ENCODE assay signal across 8 cellular contexts in the genomic region with DNA sequence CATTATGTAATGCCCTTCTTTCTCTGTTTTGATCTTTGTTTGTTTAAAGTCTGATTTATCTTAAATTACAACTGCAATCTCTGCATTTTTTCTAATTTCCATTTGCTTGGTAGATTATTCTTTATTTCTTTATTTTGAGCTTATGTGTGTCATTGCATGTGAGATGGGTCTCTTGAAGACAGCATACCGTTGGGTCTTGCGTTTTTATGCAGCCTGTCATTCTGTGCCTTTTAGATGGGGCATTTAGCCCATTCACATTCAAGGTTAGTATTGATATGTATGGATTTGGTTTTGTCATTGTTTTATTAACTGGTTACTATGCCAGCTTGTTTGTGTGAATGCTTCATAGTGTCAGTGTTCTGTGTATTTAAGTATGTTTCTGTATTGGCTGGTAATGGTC.
"Had no signal": no experiment of that assay in that cellular context is flagged by ENCODE, and none has a peak within 500 bp of the region (broad histone marks: within the 10 kb centered on the region; RNA-seq: fewer than 3 reads in every experiment).

No MANE protein-coding gene starts in this region.

- H3K4me3 ChIP-seq: GM12878 had no signal

- ATAC-seq: GM12878 had no signal

- DNase-seq: GDM1, GF-D8 had no signal

- FAIRE-seq: G401.6, GM12878, GM12891, GM12892, GM18507, GM19239 had no signal
